Comparison of ENCODE assay signal across 13 cellular contexts in genomic region chr10:114195079-114195478, GRCh38. TPM values are rescaled to one million over a fixed set of nuclear protein-coding genes. Genes with fewer than 3 reads are reported as not detected.
DNase-seq lines count a peak whose midpoint lies in the region; ATAC-seq, FAIRE-seq and TF ChIP-seq lines count a peak whose summit lies in the region.
"Had no signal": no experiment of that assay in that cellular context is flagged by ENCODE, and none has a peak within 500 bp of the region (broad histone marks: within the 10 kb centered on the region; RNA-seq: fewer than 3 reads in every experiment).

No MANE protein-coding gene starts in this region.

- DNase-seq in PC-3 = peak; percentile 58
- no peak for DNase-seq in HepG2 (ENCODE audit: low spot score)
- no peak for DNase-seq in MG63
- no peak for DNase-seq in activated CD4-positive, alpha-beta memory T cell treated with anti-CD3 and anti-CD28 coated beads, Interleukin-2, amount 10 ng/mL, durations not matched to agents 7 days and 5 days
- no peak for DNase-seq in WERI-Rb-1
- DNase-seq: activated CD4-positive, alpha-beta T cell treated with anti-CD3 and anti-CD28 coated beads for 36 hours; NCI-H2171 had no signal

- in situ Hi-C loops in HepG2 (cut with HindIII; ENCODE audit: extremely low pct_ligation_motif_present, low pct_unique_long_range_greater_than_20kb) = no loop called here

- POLR2A ChIA-PET in PC-3 (lab: Charles Lee; ENCODE audit: unreplicated experiment) = no interaction called here
- POLR2A ChIA-PET in HepG2 (lab: Yijun Ruan, JAX) = no interaction called here
- POLR2A ChIA-PET in activated CD4-positive, alpha-beta memory T cell treated with anti-CD3 and anti-CD28 coated beads, Interleukin-2, amount 10 ng/mL, durations not matched to agents 7 days and 5 days (lab: Charles Lee) = interaction anchor here (0.7 to 1.8 kb wide), 2 partner anchors 21 to 235 kb away, joined by 3 to 7 read pairs; partner anchors contain the start of gene CCDC186

- H4K20me1 ChIP-seq in PC-3 (ENCODE audit: low read length) (no peaks in the 10 kb centered on the region), HepG2 (ENCODE audit: insufficient read depth, low read length) (no peaks in the 10 kb centered on the region)
- H4K20me1 ChIP-seq: BLaER1 had no signal

- H3K36me3 Mint-ChIP-seq in activated CD4-positive, alpha-beta memory T cell treated with anti-CD3 and anti-CD28 coated beads, Interleukin-2, amount 10 ng/mL, durations not matched to agents 7 days and 5 days (ENCODE audit: low read depth) = no peaks in the 10 kb centered on the region

- no peaks in the 10 kb centered on the region for H3F3A ChIP-seq in PC-3 (ENCODE audit: low read length, unreplicated experiment)

- BruUV-seq in PC-3 (replicated peaks; lab: Mats Ljungman, UMichigan) (no TSS peak), HepG2 (replicated peaks; lab: Mats Ljungman, UMichigan) (no TSS peak)

- no peaks in the 10 kb centered on the region for H3K9me3 ChIP-seq in PC-3 (ENCODE audit: low read length)
- H3K9me3 ChIP-seq in HepG2 (ENCODE audit: low read length) = no peaks in the 10 kb centered on the region
- H3K9me3 ChIP-seq in MG63 = no peaks in the 10 kb centered on the region
- no peaks in the 10 kb centered on the region for H3K9me3 ChIP-seq in WERI-Rb-1 (ENCODE audit: severe bottlenecking)
- H3K9me3 ChIP-seq: BLaER1, right atrium auricular region had no signal

- ATAC-seq in GM18508 (IDR thresholded peaks at IDR 0.05; ENCODE audit: insufficient read depth, unreplicated experiment) (peak; percentile 86), GM21381 (IDR thresholded peaks at IDR 0.05; ENCODE audit: unreplicated experiment) (peak; percentile 95), HG03066 (IDR thresholded peaks at IDR 0.05; ENCODE audit: low read depth, unreplicated experiment) (peak; percentile 90), PC-3 (peak; percentile 58), HepG2 (no peak)
- ATAC-seq: activated CD4-positive, alpha-beta T cell treated with anti-CD3 and anti-CD28 coated beads for 36 hours had no signal

- H2AFZ ChIP-seq in PC-3 (ENCODE audit: low read length) (no peak overlapping the region), HepG2 (ENCODE audit: low read length) (no peak overlapping the region)

- no peak overlapping the region for H3K27ac ChIP-seq in PC-3 (ENCODE audit: low read length)
- no peak overlapping the region for H3K27ac ChIP-seq in HepG2 (ENCODE audit: extremely low read length, insufficient read depth, low read length)
- H3K27ac ChIP-seq in WERI-Rb-1 = no peak overlapping the region
- H3K27ac ChIP-seq: BLaER1, HL-60, right atrium auricular region had no signal

- TF ChIP-seq EP300 in HepG2 (IDR thresholded peaks at IDR 0.05; ENCODE audit: low read depth in 2 of 2, low read length in 2 of 2) = no peak
- TF ChIP-seq EP300 in HepG2 (CRISPR knock-in tag; IDR thresholded peaks at IDR 0.05; ENCODE audit: borderline replicate concordance) = no peak

- no peaks in the 10 kb centered on the region for H3K79me2 ChIP-seq in PC-3 (ENCODE audit: low read length)
- H3K79me2 ChIP-seq in HepG2 (ENCODE audit: insufficient read depth, low read length) = no peaks in the 10 kb centered on the region

- H3K27me3 ChIP-seq in PC-3 (ENCODE audit: low read length) (peaks cover 31% of the 10 kb centered on the region), HepG2 (ENCODE audit: control insufficient read depth in 1 of 2, insufficient read depth in 2 of 2, low read length in 2 of 2) (no peaks in the 10 kb centered on the region), MG63 (peaks cover 27% of the 10 kb centered on the region), WERI-Rb-1 (ENCODE audit: insufficient read depth, low read depth, severe bottlenecking) (no peaks in the 10 kb centered on the region)
- H3K27me3 ChIP-seq: BLaER1, right atrium auricular region had no signal

- TF ChIP-seq RAD21 in HepG2 (CRISPR knock-in tag; IDR thresholded peaks at IDR 0.05) = no peak

- H3K4me3 Mint-ChIP-seq in activated CD4-positive, alpha-beta memory T cell treated with anti-CD3 and anti-CD28 coated beads, Interleukin-2, amount 10 ng/mL, durations not matched to agents 7 days and 5 days = no peak overlapping the region
- H3K4me3 Mint-ChIP-seq: activated CD4-positive, alpha-beta T cell treated with anti-CD3 and anti-CD28 coated beads for 36 hours had no signal

- TF ChIP-seq POLR2A in HepG2 (IDR thresholded peaks at IDR 0.05; ENCODE audit: insufficient read depth in 1 of 2, low read depth in 2 of 2, low read length in 2 of 2) = no peak

- CTCF ChIA-PET in PC-3 (lab: Charles Lee) (no interaction called here), HepG2 (lab: Yijun Ruan, JAX; ENCODE audit: low intra/inter-chr PET ratio, low total read pairs) (no interaction called here)
- CTCF ChIA-PET in activated CD4-positive, alpha-beta memory T cell treated with anti-CD3 and anti-CD28 coated beads, Interleukin-2, amount 10 ng/mL, durations not matched to agents 7 days and 5 days (lab: Charles Lee) = interaction anchor here (0.7 to 0.8 kb wide), 2 partner anchors 21 to 420 kb away, joined by 3 to 5 read pairs; partner anchors contain the start of gene CCDC186

- no peak overlapping the region for H3K27ac Mint-ChIP-seq in activated CD4-positive, alpha-beta memory T cell treated with anti-CD3 and anti-CD28 coated beads, Interleukin-2, amount 10 ng/mL, durations not matched to agents 7 days and 5 days
- H3K27ac Mint-ChIP-seq: activated CD4-positive, alpha-beta T cell treated with anti-CD3 and anti-CD28 coated beads for 36 hours had no signal

- peaks cover 3% of the 10 kb centered on the region; the same call in 1 of the 2 replicates for H3K4me1 ChIP-seq in PC-3 (ENCODE audit: insufficient read depth, low read length)
- no peaks in the 10 kb centered on the region for H3K4me1 ChIP-seq in HepG2 (ENCODE audit: insufficient read depth, low read length)
- H3K4me1 ChIP-seq: BLaER1, right atrium auricular region had no signal

- peaks cover 20% of the 10 kb centered on the region for H3K4me1 Mint-ChIP-seq in activated CD4-positive, alpha-beta memory T cell treated with anti-CD3 and anti-CD28 coated beads, Interleukin-2, amount 10 ng/mL, durations not matched to agents 7 days and 5 days

- H3K4me2 ChIP-seq in PC-3 (ENCODE audit: low read length) = no peak overlapping the region
- H3K4me2 ChIP-seq in HepG2 (ENCODE audit: low read depth, low read length) = no peak overlapping the region
- H3K4me2 ChIP-seq: BLaER1 had no signal

- H3K4me3 ChIP-seq in PC-3 (ENCODE audit: low read length) (no peak overlapping the region), HepG2 (replicated peaks in 1 of 3; ENCODE audit: insufficient read depth in 1 of 3, low read depth in 2 of 3, low read length in 3 of 3) (no peak overlapping the region), MG63 (no peak overlapping the region), WERI-Rb-1 (ENCODE audit: low read depth, low read length) (no peak overlapping the region)
- H3K4me3 ChIP-seq: BLaER1, right atrium auricular region had no signal

- WGBS in HepG2 (ENCODE audit: low lambda C conversion rate) = 0% methylated on average over 2 of the region's 2 CpGs

- no peaks in the 10 kb centered on the region for H3K9me3 Mint-ChIP-seq in activated CD4-positive, alpha-beta memory T cell treated with anti-CD3 and anti-CD28 coated beads, Interleukin-2, amount 10 ng/mL, durations not matched to agents 7 days and 5 days

- intact Hi-C loops in PC-3 (cut with micrococcal nuclease) = no loop called here
- intact Hi-C loops in HepG2 (cut with micrococcal nuclease; ENCODE audit: unreplicated experiment) = no loop called here

- H3K9ac ChIP-seq in PC-3 (ENCODE audit: low read length) (no peak overlapping the region), HepG2 (ENCODE audit: insufficient read depth, low read depth, low read length) (no peak overlapping the region)
- H3K9ac ChIP-seq: BLaER1 had no signal

- peaks cover 59% of the 10 kb centered on the region for H3K27me3 Mint-ChIP-seq in activated CD4-positive, alpha-beta memory T cell treated with anti-CD3 and anti-CD28 coated beads, Interleukin-2, amount 10 ng/mL, durations not matched to agents 7 days and 5 days

- no peak for FAIRE-seq in HepG2 (lab: Jason Lieb, UNC)

- H3K9me2 ChIP-seq in PC-3 (replicated peaks; ENCODE audit: low read length) = no peaks in the 10 kb centered on the region

- no peak for TF ChIP-seq CTCF in PC-3 (conservative IDR thresholded peaks at IDR 0.05; ENCODE audit: low read depth, low read length)
- TF ChIP-seq CTCF in HepG2 (CRISPR knock-in tag; IDR thresholded peaks at IDR 0.05) = no peak
- TF ChIP-seq CTCF in WERI-Rb-1 (IDR thresholded peaks at IDR 0.05; ENCODE audit: low read depth, low read length) = no peak

- H3K36me3 ChIP-seq in PC-3 (ENCODE audit: low read depth, low read length) (no peaks in the 10 kb centered on the region), HepG2 (replicated peaks in 1 of 2; ENCODE audit: control insufficient read depth in 1 of 2, insufficient read depth in 2 of 2, low read length in 2 of 2) (no peaks in the 10 kb centered on the region), MG63 (no peaks in the 10 kb centered on the region), WERI-Rb-1 (no peaks in the 10 kb centered on the region)
- H3K36me3 ChIP-seq: BLaER1, right atrium auricular region had no signal

RNA-seq across cellular contexts. Expression of gene TDRD1, which starts 15.9 kb away (rescaled TPM):
- total RNA-seq in PC-3 (2014; rRNA removed) (not detected in 2 replicates), HepG2 (2016; rRNA removed; fragmentation: Illumina TruSeq; extraction: Trizol) (not detected in 2 replicates)
- not detected in 2 replicates for total RNA-seq in HepG2 (2016; cell fraction: cytosol; rRNA removed; fragmentation: Illumina TruSeq; extraction: Trizol; ENCODE audit: low read depth)
- total RNA-seq in HepG2 (2016; cell fraction: insoluble cytoplasmic fraction; rRNA removed; fragmentation: Illumina TruSeq; extraction: Trizol) = not detected in 2 replicates
- not detected in 2 replicates for total RNA-seq in HepG2 (2016; cell fraction: membrane; rRNA removed; fragmentation: Illumina TruSeq; extraction: Trizol)
- not detected in 2 replicates for total RNA-seq in HepG2 (2016; cell fraction: nucleus; rRNA removed; fragmentation: Illumina TruSeq; extraction: Trizol)
- not detected in 2 replicates for polyA plus RNA-seq in HepG2 (2011; rRNA removed)
- polyA plus RNA-seq in HepG2 (2011; cell fraction: cytosol; rRNA removed) = not detected in 2 replicates
- polyA plus RNA-seq in HepG2 (2011; cell fraction: nucleus; rRNA removed) = not detected in 2 replicates
- not detected in 2 replicates for polyA plus RNA-seq in HepG2 (2012)
- polyA plus RNA-seq in HepG2 (2016; cell fraction: cytosol; fragmentation: Illumina TruSeq; extraction: Trizol; ENCODE audit: low read depth) = not detected in 2 replicates
- polyA plus RNA-seq in HepG2 (2016; cell fraction: insoluble cytoplasmic fraction; fragmentation: Illumina TruSeq; extraction: Trizol; ENCODE audit: low read depth) = not detected in 2 replicates
- polyA plus RNA-seq in HepG2 (2016; cell fraction: membrane; fragmentation: Illumina TruSeq; extraction: Trizol; ENCODE audit: low read depth) = not detected in 2 replicates
- not detected in 2 replicates for polyA plus RNA-seq in HepG2 (2016; cell fraction: nucleus; fragmentation: Illumina TruSeq; extraction: Trizol; ENCODE audit: insufficient read depth, low read depth)
- polyA minus RNA-seq in HepG2 (2011; rRNA and poly(A)+ RNA removed; ENCODE audit: low replicate concordance) = not detected in 2 replicates
- not detected in 2 replicates for polyA minus RNA-seq in HepG2 (2011; cell fraction: cytosol; rRNA and poly(A)+ RNA removed)
- polyA minus RNA-seq in HepG2 (2011; cell fraction: nucleus; rRNA and poly(A)+ RNA removed) = not detected in 2 replicates
- not detected in 2 replicates for total RNA-seq in MG63 (2014; rRNA removed; shearing (Covaris generic); ENCODE audit: low replicate concordance)
- under 1 TPM; 0.35 to 0.40 TPM for total RNA-seq in activated CD4-positive, alpha-beta memory T cell treated with anti-CD3 and anti-CD28 coated beads, Interleukin-2, amount 10 ng/mL, durations not matched to agents 7 days and 5 days

RNA-seq across cellular contexts. Expression of gene CCDC186, which starts 21.1 kb away (rescaled TPM):
- total RNA-seq in PC-3 (2014; rRNA removed) = 4.4 and 5.7 TPM in 2 replicates
- total RNA-seq in HepG2 (2016; rRNA removed; fragmentation: Illumina TruSeq; extraction: Trizol) = 11.8 and 18.0 TPM in 2 replicates
- 1.2 and 1.4 TPM in 2 replicates for total RNA-seq in HepG2 (2016; cell fraction: cytosol; rRNA removed; fragmentation: Illumina TruSeq; extraction: Trizol; ENCODE audit: low read depth)
- total RNA-seq in HepG2 (2016; cell fraction: insoluble cytoplasmic fraction; rRNA removed; fragmentation: Illumina TruSeq; extraction: Trizol) = 10.7 and 17.0 TPM in 2 replicates
- 2.8 and 3.1 TPM in 2 replicates for total RNA-seq in HepG2 (2016; cell fraction: membrane; rRNA removed; fragmentation: Illumina TruSeq; extraction: Trizol)
- 17.9 and 19.8 TPM in 2 replicates for total RNA-seq in HepG2 (2016; cell fraction: nucleus; rRNA removed; fragmentation: Illumina TruSeq; extraction: Trizol)
- polyA plus RNA-seq in HepG2 (2011; rRNA removed) = 3.4 and 4.2 TPM in 2 replicates
- polyA plus RNA-seq in HepG2 (2011; cell fraction: cytosol; rRNA removed) = 1.3 and 2.1 TPM in 2 replicates
- 3.0 TPM in 2 replicates for polyA plus RNA-seq in HepG2 (2011; cell fraction: nucleus; rRNA removed)
- polyA plus RNA-seq in HepG2 (2012) = 4.7 and 6.1 TPM in 2 replicates
- 0.32 and 0.43 TPM in 2 replicates for polyA plus RNA-seq in HepG2 (2016; cell fraction: cytosol; fragmentation: Illumina TruSeq; extraction: Trizol; ENCODE audit: low read depth)
- 6.3 and 7.3 TPM in 2 replicates for polyA plus RNA-seq in HepG2 (2016; cell fraction: insoluble cytoplasmic fraction; fragmentation: Illumina TruSeq; extraction: Trizol; ENCODE audit: low read depth)
- 1.0 TPM in 2 replicates for polyA plus RNA-seq in HepG2 (2016; cell fraction: membrane; fragmentation: Illumina TruSeq; extraction: Trizol; ENCODE audit: low read depth)
- polyA plus RNA-seq in HepG2 (2016; cell fraction: nucleus; fragmentation: Illumina TruSeq; extraction: Trizol; ENCODE audit: insufficient read depth, low read depth) = 8.5 and 9.1 TPM in 2 replicates
- 2.0 and 2.4 TPM in 2 replicates for polyA minus RNA-seq in HepG2 (2011; rRNA and poly(A)+ RNA removed; ENCODE audit: low replicate concordance)
- polyA minus RNA-seq in HepG2 (2011; cell fraction: cytosol; rRNA and poly(A)+ RNA removed) = 5.2 and 5.4 TPM in 2 replicates
- 30.6 and 33.0 TPM in 2 replicates for polyA minus RNA-seq in HepG2 (2011; cell fraction: nucleus; rRNA and poly(A)+ RNA removed)
- total RNA-seq in MG63 (2014; rRNA removed; shearing (Covaris generic); ENCODE audit: low replicate concordance) = 1.2 and 5.1 TPM in 2 replicates
- 10 to 100 TPM; 20.0 to 22.2 TPM for total RNA-seq in activated CD4-positive, alpha-beta memory T cell treated with anti-CD3 and anti-CD28 coated beads, Interleukin-2, amount 10 ng/mL, durations not matched to agents 7 days and 5 days

RNA-seq across cellular contexts. Expression of gene VWA2, which starts 44.0 kb away (rescaled TPM):
- total RNA-seq in PC-3 (2014; rRNA removed) = not detected in 2 replicates
- total RNA-seq in HepG2 (2016; rRNA removed; fragmentation: Illumina TruSeq; extraction: Trizol) = not detected in 2 replicates
- not detected in 2 replicates for total RNA-seq in HepG2 (2016; cell fraction: cytosol; rRNA removed; fragmentation: Illumina TruSeq; extraction: Trizol; ENCODE audit: low read depth)
- total RNA-seq in HepG2 (2016; cell fraction: insoluble cytoplasmic fraction; rRNA removed; fragmentation: Illumina TruSeq; extraction: Trizol) = not detected in 2 replicates
- total RNA-seq in HepG2 (2016; cell fraction: membrane; rRNA removed; fragmentation: Illumina TruSeq; extraction: Trizol) = not detected in 2 replicates
- not detected in 2 replicates for total RNA-seq in HepG2 (2016; cell fraction: nucleus; rRNA removed; fragmentation: Illumina TruSeq; extraction: Trizol)
- not detected in 2 replicates for polyA plus RNA-seq in HepG2 (2011; rRNA removed)
- not detected in 2 replicates for polyA plus RNA-seq in HepG2 (2011; cell fraction: cytosol; rRNA removed)
- not detected in 2 replicates for polyA plus RNA-seq in HepG2 (2011; cell fraction: nucleus; rRNA removed)
- polyA plus RNA-seq in HepG2 (2012) = not detected in 2 replicates
- polyA plus RNA-seq in HepG2 (2016; cell fraction: cytosol; fragmentation: Illumina TruSeq; extraction: Trizol; ENCODE audit: low read depth) = not detected in 2 replicates
- polyA plus RNA-seq in HepG2 (2016; cell fraction: insoluble cytoplasmic fraction; fragmentation: Illumina TruSeq; extraction: Trizol; ENCODE audit: low read depth) = not detected in 2 replicates
- polyA plus RNA-seq in HepG2 (2016; cell fraction: membrane; fragmentation: Illumina TruSeq; extraction: Trizol; ENCODE audit: low read depth) = not detected in 2 replicates
- polyA plus RNA-seq in HepG2 (2016; cell fraction: nucleus; fragmentation: Illumina TruSeq; extraction: Trizol; ENCODE audit: insufficient read depth, low read depth) = not detected in 2 replicates
- polyA minus RNA-seq in HepG2 (2011; rRNA and poly(A)+ RNA removed; ENCODE audit: low replicate concordance) = 0.07 TPM in 1 of 2 replicates, not detected in the other
- polyA minus RNA-seq in HepG2 (2011; cell fraction: cytosol; rRNA and poly(A)+ RNA removed) = not detected in 2 replicates
- not detected in 2 replicates for polyA minus RNA-seq in HepG2 (2011; cell fraction: nucleus; rRNA and poly(A)+ RNA removed)
- not detected in 2 replicates for total RNA-seq in MG63 (2014; rRNA removed; shearing (Covaris generic); ENCODE audit: low replicate concordance)
- total RNA-seq in activated CD4-positive, alpha-beta memory T cell treated with anti-CD3 and anti-CD28 coated beads, Interleukin-2, amount 10 ng/mL, durations not matched to agents 7 days and 5 days = not detected
- total RNA-seq: activated CD4-positive, alpha-beta T cell treated with anti-CD3 and anti-CD28 coated beads for 36 hours; right atrium auricular region had no signal
